ENCODE assay signal across 26 cellular contexts in genomic region chr15:57646057-57646456, GRCh38. TPM values are rescaled to one million over a fixed set of nuclear protein-coding genes. Genes with fewer than 3 reads are reported as not detected.
"Had no signal": no experiment of that assay in that cellular context is flagged by ENCODE, and none has a peak within 500 bp of the region (broad histone marks: within the 10 kb centered on the region; RNA-seq: fewer than 3 reads in every experiment).

No MANE protein-coding gene starts in this region.

- DNase-seq: activated CD4-positive, alpha-beta memory T cell treated with anti-CD3 and anti-CD28 coated beads for 36 hours; activated CD4-positive, alpha-beta T cell treated with anti-CD3 and anti-CD28 coated beads, Interleukin-2, amount 10 ng/mL, durations not matched to agents 24 days and 14 days; activated CD4-positive, CD25-positive, alpha-beta regulatory T cell treated with anti-CD3 and anti-CD28 coated beads, Interleukin-2, amount 50 U/mL, for 72 hours; activated naive CD8-positive, alpha-beta T cell treated with anti-CD3 and anti-CD28 coated beads, Interleukin-2, amount 50 U/mL, for 24 hours; activated T-cell treated with anti-CD3 and anti-CD28 coated beads, Interleukin-2, amount 50 U/mL, for 48 hours; amygdala; dorsolateral prefrontal cortex; effector memory CD4-positive, alpha-beta T cell; erythroblast; head of caudate nucleus; left lung; mammary epithelial cell; naive thymus-derived CD4-positive, alpha-beta T cell; nucleus accumbens; pancreas; psoas muscle; stimulated activated CD4-positive, alpha-beta T cell treated with anti-CD3 and anti-CD28 coated beads, Interleukin-15, amount 100 ng/mL, for 24 hours; stimulated activated CD4-positive, alpha-beta T cell treated with anti-CD3 and anti-CD28 coated beads, Interleukin-2, amount 100 ng/mL, for 24 hours; stimulated activated naive CD4-positive, alpha-beta T cell treated with Interleukin-2 at 50 U/mL for 16 hours; substantia nigra; T-helper 17 cell; T1000; uterus had no signal

- H3K4me3 ChIP-seq: breast epithelium, dorsolateral prefrontal cortex, left lung, pancreas, psoas muscle, uterus had no signal

- ATAC-seq: activated naive CD8-positive, alpha-beta T cell treated with anti-CD3 and anti-CD28 coated beads, Interleukin-2, amount 50 U/mL, for 24 hours; left lung; naive thymus-derived CD4-positive, alpha-beta T cell; psoas muscle; SK-N-SH treated with all-trans-retinoic acid at 6 μM for 48 hours; T-helper 17 cell had no signal

- H3K27ac ChIP-seq: breast epithelium, dorsolateral prefrontal cortex, left lung, pancreas, psoas muscle, uterus had no signal

- H3K4me1 ChIP-seq: breast epithelium, uterus had no signal

- H3K27me3 ChIP-seq: breast epithelium, dorsolateral prefrontal cortex, left lung, pancreas, uterus had no signal

- H3K36me3 ChIP-seq: breast epithelium, left lung, uterus had no signal

- H3K9me3 ChIP-seq: breast epithelium, left lung, pancreas, psoas muscle, uterus had no signal

RNA-seq across cellular contexts. Expression of gene MYZAP, which starts 54.4 kb away (rescaled TPM):
- total RNA-seq: activated CD4-positive, alpha-beta T cell treated with anti-CD3 and anti-CD28 coated beads, Interleukin-2, amount 10 ng/mL, durations not matched to agents 24 days and 14 days; activated T-helper 2 cell treated with anti-CD3 and anti-CD28 coated beads, Interferon-gamma antibody, Interleukin-2, Interleukin-4, amounts not matched to agents 10 μg/mL and 5 μg/mL and 100 μg/mL, durations not matched to agents 14 hours and 24 hours and 36 hours had no signal
